In the genomic region with DNA sequence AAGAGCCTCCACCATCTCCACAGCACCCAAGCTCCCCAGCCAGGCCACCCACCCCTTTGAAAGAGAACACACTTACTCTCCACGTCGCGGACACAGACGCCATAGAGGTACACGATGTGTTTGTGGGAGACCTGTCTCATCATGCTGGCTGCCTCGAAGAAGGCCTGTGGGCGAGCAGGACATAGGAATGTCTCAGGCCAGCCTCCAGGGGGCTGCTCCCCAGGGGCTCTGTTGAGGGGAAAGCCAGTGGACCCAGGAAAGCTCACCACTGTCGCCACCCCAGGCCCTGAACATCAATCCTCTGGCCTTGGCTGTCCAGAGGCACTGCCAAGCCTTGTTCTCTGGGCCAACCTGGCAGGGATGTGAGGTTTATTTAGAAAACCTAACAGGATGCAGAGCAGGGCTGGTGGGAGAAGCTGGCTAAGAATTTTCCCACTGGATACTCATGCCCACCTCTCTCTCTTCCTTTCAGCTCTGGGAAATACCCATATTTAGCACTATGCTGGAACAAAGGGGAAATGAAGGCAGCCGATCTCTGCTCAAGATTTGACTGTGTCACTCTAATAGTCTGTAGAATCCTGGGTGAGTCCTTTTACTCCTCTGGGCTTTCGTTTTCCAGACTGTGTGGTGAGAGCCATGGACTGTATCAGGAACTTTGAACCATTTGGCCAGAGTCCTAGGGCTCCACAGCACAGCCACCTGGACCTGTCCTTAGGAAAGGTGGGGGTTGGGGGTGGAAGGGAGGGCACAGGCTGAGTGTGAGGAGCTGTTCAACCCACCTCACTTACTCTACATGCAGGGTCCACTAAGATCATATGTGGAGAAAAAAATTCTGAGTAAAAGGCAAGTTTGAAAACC, we compare ENCODE assay signal across 2 cellular contexts.
TF ChIP-seq lines count a peak whose summit lies in the region.

No MANE protein-coding gene starts in this region.

TF ChIP-seq in GM23338, 12 proteins besides CTCF, POLR2A, EP300 and RAD21 (continued from another document and continues in another):
- TF ChIP-seq, protein P1, sequence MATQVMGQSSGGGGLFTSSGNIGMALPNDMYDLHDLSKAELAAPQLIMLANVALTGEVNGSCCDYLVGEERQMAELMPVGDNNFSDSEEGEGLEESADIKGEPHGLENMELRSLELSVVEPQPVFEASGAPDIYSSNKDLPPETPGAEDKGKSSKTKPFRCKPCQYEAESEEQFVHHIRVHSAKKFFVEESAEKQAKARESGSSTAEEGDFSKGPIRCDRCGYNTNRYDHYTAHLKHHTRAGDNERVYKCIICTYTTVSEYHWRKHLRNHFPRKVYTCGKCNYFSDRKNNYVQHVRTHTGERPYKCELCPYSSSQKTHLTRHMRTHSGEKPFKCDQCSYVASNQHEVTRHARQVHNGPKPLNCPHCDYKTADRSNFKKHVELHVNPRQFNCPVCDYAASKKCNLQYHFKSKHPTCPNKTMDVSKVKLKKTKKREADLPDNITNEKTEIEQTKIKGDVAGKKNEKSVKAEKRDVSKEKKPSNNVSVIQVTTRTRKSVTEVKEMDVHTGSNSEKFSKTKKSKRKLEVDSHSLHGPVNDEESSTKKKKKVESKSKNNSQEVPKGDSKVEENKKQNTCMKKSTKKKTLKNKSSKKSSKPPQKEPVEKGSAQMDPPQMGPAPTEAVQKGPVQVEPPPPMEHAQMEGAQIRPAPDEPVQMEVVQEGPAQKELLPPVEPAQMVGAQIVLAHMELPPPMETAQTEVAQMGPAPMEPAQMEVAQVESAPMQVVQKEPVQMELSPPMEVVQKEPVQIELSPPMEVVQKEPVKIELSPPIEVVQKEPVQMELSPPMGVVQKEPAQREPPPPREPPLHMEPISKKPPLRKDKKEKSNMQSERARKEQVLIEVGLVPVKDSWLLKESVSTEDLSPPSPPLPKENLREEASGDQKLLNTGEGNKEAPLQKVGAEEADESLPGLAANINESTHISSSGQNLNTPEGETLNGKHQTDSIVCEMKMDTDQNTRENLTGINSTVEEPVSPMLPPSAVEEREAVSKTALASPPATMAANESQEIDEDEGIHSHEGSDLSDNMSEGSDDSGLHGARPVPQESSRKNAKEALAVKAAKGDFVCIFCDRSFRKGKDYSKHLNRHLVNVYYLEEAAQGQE (IDR thresholded peaks at IDR 0.05; ENCODE audit: unreplicated experiment), result no peak
- TF ChIP-seq CREB1 (CRISPR knock-in tag; IDR thresholded peaks at IDR 0.05; ENCODE audit: low read depth) (no peak), NANOG (IDR thresholded peaks at IDR 0.05; ENCODE audit: borderline replicate concordance) (no peak), ZNF462 (CRISPR knock-in tag; IDR thresholded peaks at IDR 0.05) (no peak), EZH2phosphoT487 (IDR thresholded peaks at IDR 0.05; ENCODE audit: unreplicated experiment) (no peak), STAT1 (IDR thresholded peaks at IDR 0.05; ENCODE audit: unreplicated experiment) (no peak)
- TF ChIP-seq, protein P2, sequence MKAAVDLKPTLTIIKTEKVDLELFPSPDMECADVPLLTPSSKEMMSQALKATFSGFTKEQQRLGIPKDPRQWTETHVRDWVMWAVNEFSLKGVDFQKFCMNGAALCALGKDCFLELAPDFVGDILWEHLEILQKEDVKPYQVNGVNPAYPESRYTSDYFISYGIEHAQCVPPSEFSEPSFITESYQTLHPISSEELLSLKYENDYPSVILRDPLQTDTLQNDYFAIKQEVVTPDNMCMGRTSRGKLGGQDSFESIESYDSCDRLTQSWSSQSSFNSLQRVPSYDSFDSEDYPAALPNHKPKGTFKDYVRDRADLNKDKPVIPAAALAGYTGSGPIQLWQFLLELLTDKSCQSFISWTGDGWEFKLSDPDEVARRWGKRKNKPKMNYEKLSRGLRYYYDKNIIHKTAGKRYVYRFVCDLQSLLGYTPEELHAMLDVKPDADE (IDR thresholded peaks at IDR 0.05), result no peak

TF ChIP-seq in HepG2, 621 proteins besides CTCF, POLR2A, EP300 and RAD21:
- TF ChIP-seq, protein P3, sequence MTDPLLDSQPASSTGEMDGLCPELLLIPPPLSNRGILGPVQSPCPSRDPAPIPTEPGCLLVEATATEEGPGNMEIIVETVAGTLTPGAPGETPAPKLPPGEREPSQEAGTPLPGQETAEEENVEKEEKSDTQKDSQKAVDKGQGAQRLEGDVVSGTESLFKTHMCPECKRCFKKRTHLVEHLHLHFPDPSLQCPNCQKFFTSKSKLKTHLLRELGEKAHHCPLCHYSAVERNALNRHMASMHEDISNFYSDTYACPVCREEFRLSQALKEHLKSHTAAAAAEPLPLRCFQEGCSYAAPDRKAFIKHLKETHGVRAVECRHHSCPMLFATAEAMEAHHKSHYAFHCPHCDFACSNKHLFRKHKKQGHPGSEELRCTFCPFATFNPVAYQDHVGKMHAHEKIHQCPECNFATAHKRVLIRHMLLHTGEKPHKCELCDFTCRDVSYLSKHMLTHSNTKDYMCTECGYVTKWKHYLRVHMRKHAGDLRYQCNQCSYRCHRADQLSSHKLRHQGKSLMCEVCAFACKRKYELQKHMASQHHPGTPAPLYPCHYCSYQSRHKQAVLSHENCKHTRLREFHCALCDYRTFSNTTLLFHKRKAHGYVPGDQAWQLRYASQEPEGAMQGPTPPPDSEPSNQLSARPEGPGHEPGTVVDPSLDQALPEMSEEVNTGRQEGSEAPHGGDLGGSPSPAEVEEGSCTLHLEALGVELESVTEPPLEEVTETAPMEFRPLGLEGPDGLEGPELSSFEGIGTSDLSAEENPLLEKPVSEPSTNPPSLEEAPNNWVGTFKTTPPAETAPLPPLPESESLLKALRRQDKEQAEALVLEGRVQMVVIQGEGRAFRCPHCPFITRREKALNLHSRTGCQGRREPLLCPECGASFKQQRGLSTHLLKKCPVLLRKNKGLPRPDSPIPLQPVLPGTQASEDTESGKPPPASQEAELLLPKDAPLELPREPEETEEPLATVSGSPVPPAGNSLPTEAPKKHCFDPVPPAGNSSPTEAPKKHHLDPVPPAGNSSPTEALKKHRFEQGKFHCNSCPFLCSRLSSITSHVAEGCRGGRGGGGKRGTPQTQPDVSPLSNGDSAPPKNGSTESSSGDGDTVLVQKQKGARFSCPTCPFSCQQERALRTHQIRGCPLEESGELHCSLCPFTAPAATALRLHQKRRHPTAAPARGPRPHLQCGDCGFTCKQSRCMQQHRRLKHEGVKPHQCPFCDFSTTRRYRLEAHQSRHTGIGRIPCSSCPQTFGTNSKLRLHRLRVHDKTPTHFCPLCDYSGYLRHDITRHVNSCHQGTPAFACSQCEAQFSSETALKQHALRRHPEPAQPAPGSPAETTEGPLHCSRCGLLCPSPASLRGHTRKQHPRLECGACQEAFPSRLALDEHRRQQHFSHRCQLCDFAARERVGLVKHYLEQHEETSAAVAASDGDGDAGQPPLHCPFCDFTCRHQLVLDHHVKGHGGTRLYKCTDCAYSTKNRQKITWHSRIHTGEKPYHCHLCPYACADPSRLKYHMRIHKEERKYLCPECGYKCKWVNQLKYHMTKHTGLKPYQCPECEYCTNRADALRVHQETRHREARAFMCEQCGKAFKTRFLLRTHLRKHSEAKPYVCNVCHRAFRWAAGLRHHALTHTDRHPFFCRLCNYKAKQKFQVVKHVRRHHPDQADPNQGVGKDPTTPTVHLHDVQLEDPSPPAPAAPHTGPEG (CRISPR knock-in tag; IDR thresholded peaks at IDR 0.05), result no peak
- TF ChIP-seq NR1H2 (CRISPR knock-in tag; IDR thresholded peaks at IDR 0.05; ENCODE audit: borderline replicate concordance, low read depth), result no peak
- TF ChIP-seq GTF2F1 (IDR thresholded peaks at IDR 0.05; ENCODE audit: low read length), result no peak
- TF ChIP-seq, protein P4, sequence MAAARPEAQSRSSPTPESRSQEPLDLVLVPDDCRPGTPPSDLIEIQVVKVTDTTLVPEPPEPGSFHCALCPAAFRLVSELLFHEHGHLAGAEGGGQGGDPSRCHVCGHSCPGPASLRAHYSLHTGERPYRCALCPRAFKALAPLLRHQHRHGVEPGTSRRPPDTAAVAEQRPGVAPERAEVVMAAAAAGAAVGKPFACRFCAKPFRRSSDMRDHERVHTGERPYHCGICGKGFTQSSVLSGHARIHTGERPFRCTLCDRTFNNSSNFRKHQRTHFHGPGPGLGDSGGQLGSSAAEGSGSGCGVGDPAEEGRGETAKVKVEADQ (CRISPR knock-in tag; IDR thresholded peaks at IDR 0.05; ENCODE audit: borderline replicate concordance), result no peak
- TF ChIP-seq, protein P5, sequence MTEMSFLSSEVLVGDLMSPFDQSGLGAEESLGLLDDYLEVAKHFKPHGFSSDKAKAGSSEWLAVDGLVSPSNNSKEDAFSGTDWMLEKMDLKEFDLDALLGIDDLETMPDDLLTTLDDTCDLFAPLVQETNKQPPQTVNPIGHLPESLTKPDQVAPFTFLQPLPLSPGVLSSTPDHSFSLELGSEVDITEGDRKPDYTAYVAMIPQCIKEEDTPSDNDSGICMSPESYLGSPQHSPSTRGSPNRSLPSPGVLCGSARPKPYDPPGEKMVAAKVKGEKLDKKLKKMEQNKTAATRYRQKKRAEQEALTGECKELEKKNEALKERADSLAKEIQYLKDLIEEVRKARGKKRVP (CRISPR knock-in tag; IDR thresholded peaks at IDR 0.05), result no peak
